ENCODE assay signal across 15 cellular contexts in genomic region chr19:9641810-9642209, GRCh38. TPM values are rescaled to one million over a fixed set of nuclear protein-coding genes. Genes with fewer than 3 reads are reported as not detected.
DNase-seq lines count a peak whose midpoint lies in the region; ATAC-seq, FAIRE-seq and TF ChIP-seq lines count a peak whose summit lies in the region.
"Had no signal": no experiment of that assay in that cellular context is flagged by ENCODE, and none has a peak within 500 bp of the region (broad histone marks: within the 10 kb centered on the region; RNA-seq: fewer than 3 reads in every experiment).

No MANE protein-coding gene starts in this region.

- H3K9me3 ChIP-seq in HepG2 (ENCODE audit: low read length) (peaks cover 14% of the 10 kb centered on the region), right lobe of liver (no peaks in the 10 kb centered on the region), SJCRH30 (replicated peaks) (no peaks in the 10 kb centered on the region)
- H3K9me3 ChIP-seq: Caco-2 had no signal

- in situ Hi-C loops in HepG2 (cut with HindIII; ENCODE audit: extremely low pct_ligation_motif_present, low pct_unique_long_range_greater_than_20kb): no loop called here

- peaks cover 27% of the 10 kb centered on the region for H3K36me3 Mint-ChIP-seq in activated CD4-positive, alpha-beta T cell treated with anti-CD3 and anti-CD28 coated beads for 36 hours (ENCODE audit: low read depth)

- H3K4me3 ChIP-seq in HepG2 (replicated peaks in 1 of 3; ENCODE audit: insufficient read depth in 1 of 3, low read depth in 2 of 3, low read length in 3 of 3) (no peak overlapping the region), right lobe of liver (no peak overlapping the region), SJCRH30 (no peak overlapping the region)
- H3K4me3 ChIP-seq: BLaER1 had no signal

- H2AFZ ChIP-seq in HepG2 (ENCODE audit: low read length): no peak overlapping the region

- H3K4me1 ChIP-seq in HepG2 (ENCODE audit: insufficient read depth, low read length): no peaks in the 10 kb centered on the region
- H3K4me1 ChIP-seq in right lobe of liver: no peaks in the 10 kb centered on the region
- no peaks in the 10 kb centered on the region for H3K4me1 ChIP-seq in SJCRH30
- H3K4me1 ChIP-seq: BLaER1, Caco-2 had no signal

- no peak for FAIRE-seq in HepG2 (lab: Jason Lieb, UNC)
- FAIRE-seq: H54 had no signal

- BruUV-seq in HepG2 (replicated peaks; lab: Mats Ljungman, UMichigan): no TSS peak

- POLR2A ChIA-PET in activated CD4-positive, alpha-beta T cell treated with anti-CD3 and anti-CD28 coated beads for 36 hours (lab: Charles Lee): no interaction called here
- POLR2A ChIA-PET in HepG2 (lab: Yijun Ruan, JAX): no interaction called here

- H3K36me3 ChIP-seq in HepG2 (replicated peaks in 1 of 2; ENCODE audit: control insufficient read depth in 1 of 2, insufficient read depth in 2 of 2, low read length in 2 of 2): peaks cover 0 to 15% of the 10 kb centered on the region in 2 experiments; a peak in 3 of 5 replicates
- H3K36me3 ChIP-seq in right lobe of liver: no peaks in the 10 kb centered on the region
- H3K36me3 ChIP-seq in SJCRH30: peaks cover 12% of the 10 kb centered on the region

- H3K27me3 Mint-ChIP-seq in activated CD4-positive, alpha-beta T cell treated with anti-CD3 and anti-CD28 coated beads for 36 hours: no peaks in the 10 kb centered on the region
- H3K27me3 Mint-ChIP-seq: CD8-positive, alpha-beta memory T cell had no signal

- H3K27ac ChIP-seq in HepG2 (ENCODE audit: extremely low read length, insufficient read depth, low read length): no peak overlapping the region
- no peak overlapping the region for H3K27ac ChIP-seq in right lobe of liver
- H3K27ac ChIP-seq in SJCRH30: no peak overlapping the region
- H3K27ac ChIP-seq: BLaER1 had no signal

- no peaks in the 10 kb centered on the region for H3K79me2 ChIP-seq in HepG2 (ENCODE audit: insufficient read depth, low read length)

- H3K27ac Mint-ChIP-seq in activated CD4-positive, alpha-beta T cell treated with anti-CD3 and anti-CD28 coated beads for 36 hours: no peak overlapping the region

- peaks cover 12% of the 10 kb centered on the region for H3K9me3 Mint-ChIP-seq in activated CD4-positive, alpha-beta T cell treated with anti-CD3 and anti-CD28 coated beads for 36 hours (ENCODE audit: low read depth)

- no peak for TF ChIP-seq RAD21 in HepG2 (CRISPR knock-in tag; IDR thresholded peaks at IDR 0.05)

- no peak overlapping the region for H3K4me3 Mint-ChIP-seq in activated CD4-positive, alpha-beta T cell treated with anti-CD3 and anti-CD28 coated beads for 36 hours
- H3K4me3 Mint-ChIP-seq: CD8-positive, alpha-beta memory T cell had no signal

- H4K20me1 ChIP-seq in HepG2 (ENCODE audit: insufficient read depth, low read length): no peaks in the 10 kb centered on the region

- intact Hi-C loops in activated CD4-positive, alpha-beta T cell treated with anti-CD3 and anti-CD28 coated beads for 36 hours (cut with DNase I, micrococcal nuclease): no loop called here
- intact Hi-C loops in HepG2 (cut with micrococcal nuclease; ENCODE audit: unreplicated experiment) (no loop called here), right lobe of liver (cut with DNase I) (no loop called here), left colon (cut with DNase I, micrococcal nuclease) (no loop called here)

- H3K4me1 Mint-ChIP-seq in activated CD4-positive, alpha-beta T cell treated with anti-CD3 and anti-CD28 coated beads for 36 hours: no peaks in the 10 kb centered on the region

- TF ChIP-seq EP300 in HepG2 (IDR thresholded peaks at IDR 0.05; ENCODE audit: low read depth in 2 of 2, low read length in 2 of 2): no peak
- no peak for TF ChIP-seq EP300 in HepG2 (CRISPR knock-in tag; IDR thresholded peaks at IDR 0.05; ENCODE audit: borderline replicate concordance)

- no peak for ATAC-seq in activated CD4-positive, alpha-beta T cell treated with anti-CD3 and anti-CD28 coated beads for 36 hours
- ATAC-seq in HepG2: no peak
- no peak for ATAC-seq in right lobe of liver
- ATAC-seq in left colon: peak; percentile 37
- no peak for ATAC-seq in HG03469 (IDR thresholded peaks at IDR 0.05; ENCODE audit: unreplicated experiment)

- no peak overlapping the region for H3K4me2 ChIP-seq in HepG2 (ENCODE audit: low read depth, low read length)
- H3K4me2 ChIP-seq: BLaER1 had no signal

- peak; percentile 16 for DNase-seq in activated CD4-positive, alpha-beta T cell treated with anti-CD3 and anti-CD28 coated beads for 36 hours
- no peak for DNase-seq in activated CD4-positive, alpha-beta T cell treated with anti-CD3 and anti-CD28 coated beads, Interleukin-2, amount 50 U/mL, for 48 hours
- DNase-seq in HepG2 (ENCODE audit: low spot score): no peak
- DNase-seq in right lobe of liver: no peak
- DNase-seq in SJCRH30: peak; percentile 21 to 27
- no peak for DNase-seq in left colon
- no peak for DNase-seq in NCI-H2029 (lab: John Stamatoyannopoulos, UW)
- DNase-seq: 8988T; AML-193; Caco-2; CD8-positive, alpha-beta memory T cell; DMS79 had no signal

- no peaks in the 10 kb centered on the region for H3K27me3 ChIP-seq in HepG2 (ENCODE audit: control insufficient read depth in 1 of 2, insufficient read depth in 2 of 2, low read length in 2 of 2)
- H3K27me3 ChIP-seq in right lobe of liver: no peaks in the 10 kb centered on the region
- no peaks in the 10 kb centered on the region for H3K27me3 ChIP-seq in SJCRH30
- H3K27me3 ChIP-seq: BLaER1 had no signal

- no peak for TF ChIP-seq POLR2A in HepG2 (IDR thresholded peaks at IDR 0.05; ENCODE audit: insufficient read depth in 1 of 2, low read depth in 2 of 2, low read length in 2 of 2)
- TF ChIP-seq POLR2A in right lobe of liver (IDR thresholded peaks at IDR 0.05): no peak

- no peak overlapping the region for H3K9ac ChIP-seq in HepG2 (ENCODE audit: insufficient read depth, low read depth, low read length)
- H3K9ac ChIP-seq: BLaER1 had no signal

- WGBS in HepG2 (ENCODE audit: low lambda C conversion rate): 97% methylated on average over 6 of the region's 6 CpGs
- WGBS in right lobe of liver (ENCODE audit: insufficient coverage, low coverage, low lambda C conversion rate, missing lambda C conversion rate): 73% methylated on average over 4 of the region's 6 CpGs

- no peak for TF ChIP-seq CTCF in HepG2 (CRISPR knock-in tag; IDR thresholded peaks at IDR 0.05)
- TF ChIP-seq CTCF in right lobe of liver (IDR thresholded peaks at IDR 0.05): no peak

- CTCF ChIA-PET in activated CD4-positive, alpha-beta T cell treated with anti-CD3 and anti-CD28 coated beads for 36 hours (lab: Charles Lee): no interaction called here
- CTCF ChIA-PET in HepG2 (lab: Yijun Ruan, JAX; ENCODE audit: low intra/inter-chr PET ratio, low total read pairs): no interaction called here

RNA-seq across cellular contexts. Expression of gene ZNF561, which starts 20.8 kb away (rescaled TPM):
- 10 to 100 TPM; 19.1 to 22.7 TPM for total RNA-seq in activated CD4-positive, alpha-beta T cell treated with anti-CD3 and anti-CD28 coated beads for 36 hours
- total RNA-seq in HepG2 (2016; rRNA removed; fragmentation: Illumina TruSeq; extraction: Trizol) (35.1 and 54.3 TPM in 2 replicates), right lobe of liver (10 to 100 TPM; 11.4 to 19.4 (median 14.2) TPM), left colon (10 to 100 TPM; 23.1 to 26.3 TPM)
- 15.7 and 17.1 TPM in 2 replicates for total RNA-seq in HepG2 (2016; cell fraction: cytosol; rRNA removed; fragmentation: Illumina TruSeq; extraction: Trizol; ENCODE audit: low read depth)
- 36.8 and 56.1 TPM in 2 replicates for total RNA-seq in HepG2 (2016; cell fraction: insoluble cytoplasmic fraction; rRNA removed; fragmentation: Illumina TruSeq; extraction: Trizol)
- total RNA-seq in HepG2 (2016; cell fraction: membrane; rRNA removed; fragmentation: Illumina TruSeq; extraction: Trizol): 31.5 and 34.6 TPM in 2 replicates
- total RNA-seq in HepG2 (2016; cell fraction: nucleus; rRNA removed; fragmentation: Illumina TruSeq; extraction: Trizol): 36.2 and 46.5 TPM in 2 replicates
- polyA plus RNA-seq in HepG2 (2011; rRNA removed): 19.8 and 23.1 TPM in 2 replicates
- polyA plus RNA-seq in HepG2 (2011; cell fraction: cytosol; rRNA removed): 11.0 and 15.3 TPM in 2 replicates
- 17.3 and 18.5 TPM in 2 replicates for polyA plus RNA-seq in HepG2 (2011; cell fraction: nucleus; rRNA removed)
- polyA plus RNA-seq in HepG2 (2012): 16.3 and 20.9 TPM in 2 replicates
- 4.6 and 5.8 TPM in 2 replicates for polyA plus RNA-seq in HepG2 (2016; cell fraction: cytosol; fragmentation: Illumina TruSeq; extraction: Trizol; ENCODE audit: low read depth)
- 37.5 and 37.6 TPM in 2 replicates for polyA plus RNA-seq in HepG2 (2016; cell fraction: insoluble cytoplasmic fraction; fragmentation: Illumina TruSeq; extraction: Trizol; ENCODE audit: low read depth)
- polyA plus RNA-seq in HepG2 (2016; cell fraction: membrane; fragmentation: Illumina TruSeq; extraction: Trizol; ENCODE audit: low read depth): 11.1 and 12.1 TPM in 2 replicates
- 51.5 and 51.9 TPM in 2 replicates for polyA plus RNA-seq in HepG2 (2016; cell fraction: nucleus; fragmentation: Illumina TruSeq; extraction: Trizol; ENCODE audit: insufficient read depth, low read depth)
- polyA minus RNA-seq in HepG2 (2011; rRNA and poly(A)+ RNA removed; ENCODE audit: low replicate concordance): 43.4 and 63.9 TPM in 2 replicates
- 18.8 and 22.0 TPM in 2 replicates for polyA minus RNA-seq in HepG2 (2011; cell fraction: cytosol; rRNA and poly(A)+ RNA removed)
- polyA minus RNA-seq in HepG2 (2011; cell fraction: nucleus; rRNA and poly(A)+ RNA removed): 57.2 and 73.4 TPM in 2 replicates
- 26.5 and 26.9 TPM in 2 replicates for total RNA-seq in SJCRH30 (2014; rRNA removed; shearing (Covaris generic))

RNA-seq across cellular contexts. Expression of gene ZNF562, which starts 33.1 kb away (rescaled TPM):
- total RNA-seq in activated CD4-positive, alpha-beta T cell treated with anti-CD3 and anti-CD28 coated beads for 36 hours: 10 to 100 TPM; 29.9 to 39.7 TPM
- total RNA-seq in HepG2 (2016; rRNA removed; fragmentation: Illumina TruSeq; extraction: Trizol) (32.7 and 43.8 TPM in 2 replicates), right lobe of liver (10 to 100 TPM; 10.6 to 14.6 (median 11.3) TPM), left colon (10 to 100 TPM; 34.8 to 37.2 TPM)
- total RNA-seq in HepG2 (2016; cell fraction: cytosol; rRNA removed; fragmentation: Illumina TruSeq; extraction: Trizol; ENCODE audit: low read depth): 46.8 and 53.1 TPM in 2 replicates
- 32.4 and 43.7 TPM in 2 replicates for total RNA-seq in HepG2 (2016; cell fraction: insoluble cytoplasmic fraction; rRNA removed; fragmentation: Illumina TruSeq; extraction: Trizol)
- total RNA-seq in HepG2 (2016; cell fraction: membrane; rRNA removed; fragmentation: Illumina TruSeq; extraction: Trizol): 47.4 and 53.0 TPM in 2 replicates
- 24.2 and 34.5 TPM in 2 replicates for total RNA-seq in HepG2 (2016; cell fraction: nucleus; rRNA removed; fragmentation: Illumina TruSeq; extraction: Trizol)
- 12.9 and 13.1 TPM in 2 replicates for polyA plus RNA-seq in HepG2 (2011; rRNA removed)
- 5.3 and 9.4 TPM in 2 replicates for polyA plus RNA-seq in HepG2 (2011; cell fraction: cytosol; rRNA removed)
- polyA plus RNA-seq in HepG2 (2011; cell fraction: nucleus; rRNA removed): 9.6 and 13.3 TPM in 2 replicates
- 10.4 and 11.0 TPM in 2 replicates for polyA plus RNA-seq in HepG2 (2012)
- 2.1 and 2.6 TPM in 2 replicates for polyA plus RNA-seq in HepG2 (2016; cell fraction: cytosol; fragmentation: Illumina TruSeq; extraction: Trizol; ENCODE audit: low read depth)
- 12.6 and 15.1 TPM in 2 replicates for polyA plus RNA-seq in HepG2 (2016; cell fraction: insoluble cytoplasmic fraction; fragmentation: Illumina TruSeq; extraction: Trizol; ENCODE audit: low read depth)
- polyA plus RNA-seq in HepG2 (2016; cell fraction: membrane; fragmentation: Illumina TruSeq; extraction: Trizol; ENCODE audit: low read depth): 4.8 and 6.5 TPM in 2 replicates
- 14.7 and 21.4 TPM in 2 replicates for polyA plus RNA-seq in HepG2 (2016; cell fraction: nucleus; fragmentation: Illumina TruSeq; extraction: Trizol; ENCODE audit: insufficient read depth, low read depth)
- polyA minus RNA-seq in HepG2 (2011; rRNA and poly(A)+ RNA removed; ENCODE audit: low replicate concordance): 28.4 and 42.4 TPM in 2 replicates
- polyA minus RNA-seq in HepG2 (2011; cell fraction: cytosol; rRNA and poly(A)+ RNA removed): 31.7 and 41.8 TPM in 2 replicates
- polyA minus RNA-seq in HepG2 (2011; cell fraction: nucleus; rRNA and poly(A)+ RNA removed): 40.6 and 53.2 TPM in 2 replicates
- 34.7 and 37.6 TPM in 2 replicates for total RNA-seq in SJCRH30 (2014; rRNA removed; shearing (Covaris generic))

RNA-seq across cellular contexts. Expression of gene ZNF121, which starts 57.5 kb away (rescaled TPM):
- 10 to 100 TPM; 71.4 to 75.3 TPM for total RNA-seq in activated CD4-positive, alpha-beta T cell treated with anti-CD3 and anti-CD28 coated beads for 36 hours
- 56.3 and 78.4 TPM in 2 replicates for total RNA-seq in HepG2 (2016; rRNA removed; fragmentation: Illumina TruSeq; extraction: Trizol)
- total RNA-seq in HepG2 (2016; cell fraction: cytosol; rRNA removed; fragmentation: Illumina TruSeq; extraction: Trizol; ENCODE audit: low read depth): 36.0 and 37.2 TPM in 2 replicates
- total RNA-seq in HepG2 (2016; cell fraction: insoluble cytoplasmic fraction; rRNA removed; fragmentation: Illumina TruSeq; extraction: Trizol): 52.9 and 76.9 TPM in 2 replicates
- total RNA-seq in HepG2 (2016; cell fraction: membrane; rRNA removed; fragmentation: Illumina TruSeq; extraction: Trizol): 33.2 and 40.8 TPM in 2 replicates
- 42.2 and 54.0 TPM in 2 replicates for total RNA-seq in HepG2 (2016; cell fraction: nucleus; rRNA removed; fragmentation: Illumina TruSeq; extraction: Trizol)
- polyA plus RNA-seq in HepG2 (2011; rRNA removed): 7.8 and 9.3 TPM in 2 replicates
- 2.3 and 4.6 TPM in 2 replicates for polyA plus RNA-seq in HepG2 (2011; cell fraction: cytosol; rRNA removed)
- polyA plus RNA-seq in HepG2 (2011; cell fraction: nucleus; rRNA removed): 7.6 and 13.1 TPM in 2 replicates
- 12.0 and 12.6 TPM in 2 replicates for polyA plus RNA-seq in HepG2 (2012)
- 1.3 and 1.9 TPM in 2 replicates for polyA plus RNA-seq in HepG2 (2016; cell fraction: cytosol; fragmentation: Illumina TruSeq; extraction: Trizol; ENCODE audit: low read depth)
- polyA plus RNA-seq in HepG2 (2016; cell fraction: insoluble cytoplasmic fraction; fragmentation: Illumina TruSeq; extraction: Trizol; ENCODE audit: low read depth): 11.0 and 11.4 TPM in 2 replicates
- 2.8 and 3.3 TPM in 2 replicates for polyA plus RNA-seq in HepG2 (2016; cell fraction: membrane; fragmentation: Illumina TruSeq; extraction: Trizol; ENCODE audit: low read depth)
- 38.0 and 38.9 TPM in 2 replicates for polyA plus RNA-seq in HepG2 (2016; cell fraction: nucleus; fragmentation: Illumina TruSeq; extraction: Trizol; ENCODE audit: insufficient read depth, low read depth)
- polyA minus RNA-seq in HepG2 (2011; rRNA and poly(A)+ RNA removed; ENCODE audit: low replicate concordance): 11.0 and 19.0 TPM in 2 replicates
- 22.7 and 28.7 TPM in 2 replicates for polyA minus RNA-seq in HepG2 (2011; cell fraction: cytosol; rRNA and poly(A)+ RNA removed)
- 21.2 and 33.4 TPM in 2 replicates for polyA minus RNA-seq in HepG2 (2011; cell fraction: nucleus; rRNA and poly(A)+ RNA removed)
- 10 to 100 TPM; 11.5 to 15.2 (median 12.4) TPM for total RNA-seq in right lobe of liver
- total RNA-seq in SJCRH30 (2014; rRNA removed; shearing (Covaris generic)): 69.0 and 71.2 TPM in 2 replicates
- 10 to 100 TPM; 17.1 to 22.8 TPM for total RNA-seq in left colon

Comparison
In these comparisons a context has a peak if more than half of its experiments do, and no peak if none do; other contexts are left out.
1. DNase-seq: peak in activated CD4-positive, alpha-beta T cell treated with anti-CD3 and anti-CD28 coated beads for 36 hours (single experiment) and SJCRH30 (2 of 2); none in activated CD4-positive, alpha-beta T cell treated with anti-CD3 and anti-CD28 coated beads, Interleukin-2, amount 50 U/mL, for 48 hours (0 of 2), HepG2 (single experiment), right lobe of liver (0 of 3), left colon (0 of 2) and NCI-H2029 (single experiment).